ENCODE assay signal across 8 cellular contexts in the genomic region with DNA sequence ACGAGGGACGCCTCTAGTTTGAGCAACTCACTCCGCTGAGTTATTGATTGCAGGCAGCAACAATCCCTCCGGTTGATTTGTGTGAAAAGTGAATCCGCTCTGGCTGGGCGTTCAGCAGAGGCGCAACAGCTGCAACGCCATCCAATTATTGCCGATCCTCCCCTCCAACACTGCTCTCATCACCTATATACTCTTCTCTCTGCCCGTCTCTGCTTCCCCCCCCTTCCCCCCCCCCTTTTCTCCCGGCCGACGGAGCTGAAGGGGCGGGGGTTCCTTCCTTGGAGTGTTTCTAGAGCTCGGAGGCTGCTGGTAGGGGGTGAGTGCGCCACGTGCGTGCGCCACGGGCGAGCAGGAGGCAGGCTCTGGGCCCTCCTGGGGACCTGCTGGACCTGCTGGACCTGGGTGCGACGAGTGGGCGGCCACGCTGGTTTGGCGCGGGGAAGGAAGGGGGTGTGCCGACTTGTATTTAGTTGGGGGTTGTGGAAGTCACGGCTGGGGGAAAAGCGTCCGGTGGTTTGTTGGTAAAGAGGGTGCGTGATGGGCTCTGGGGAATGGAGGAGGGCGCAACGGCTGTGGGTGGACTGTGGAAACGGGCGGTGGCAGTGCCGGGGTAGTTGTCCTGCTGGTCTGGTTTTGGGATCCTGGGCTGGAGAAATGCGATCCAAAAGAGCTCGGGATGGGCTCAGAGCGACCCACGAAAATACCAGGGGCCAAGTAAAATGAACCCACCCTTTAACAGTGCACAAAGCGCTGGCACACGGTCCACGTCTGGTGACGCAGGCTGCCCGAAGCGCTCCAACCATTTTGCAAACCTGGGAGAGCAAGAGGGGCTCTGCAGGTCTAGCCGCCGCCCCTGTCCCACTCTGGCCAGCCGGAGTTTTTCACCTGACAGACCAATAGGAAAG. TPM values are rescaled to one million over a fixed set of nuclear protein-coding genes. Genes with fewer than 3 reads are reported as not detected.
DNase-seq lines count a peak whose midpoint lies in the region; TF ChIP-seq lines count a peak whose summit lies in the region.

No MANE protein-coding gene starts in this region.

- H3K4me1 ChIP-seq in HEK293 (ENCODE audit: control insufficient read depth, insufficient read depth, low read length) (no peaks in the 10 kb centered on the region), OCI-LY7 (ENCODE audit: insufficient read depth, low read length, poor library complexity, severe bottlenecking) (peaks cover 12% of the 10 kb centered on the region), endodermal cell (ENCODE audit: control insufficient read depth, insufficient read depth, low read length) (no peaks in the 10 kb centered on the region), mesodermal cell (ENCODE audit: control insufficient read depth, insufficient read depth, low read length, poor library complexity, severe bottlenecking) (no peaks in the 10 kb centered on the region)

- POLR2A ChIA-PET in HEK293 (lab: Yijun Ruan, JAX) (no interaction called here), OCI-LY7 (lab: Charles Lee) (interaction anchor here (0.6 to 1.3 kb wide), 6 partner anchors 9 to 1311 kb away, joined by 3 to 7 read pairs (median 4); no protein-coding TSS in a partner anchor)

- H3K27ac Mint-ChIP-seq in endodermal cell (no peak overlapping the region), type B pancreatic cell (peak overlapping the region; percentile 39)

- no TSS peak for BruUV-seq in OCI-LY7 (replicated peaks; lab: Mats Ljungman, UMichigan)

- intact Hi-C loops in OCI-LY7 (cut with micrococcal nuclease; ENCODE audit: unreplicated experiment), result no loop called here

- CTCF ChIA-PET in HEK293 (lab: Yijun Ruan, JAX), result interaction anchor here (1.2 kb wide), 1 partner anchor 9 kb away, joined by 3 read pairs; no protein-coding TSS in a partner anchor
- CTCF ChIA-PET in OCI-LY7 (lab: Charles Lee; ENCODE audit: unreplicated experiment), result interaction anchor here (0.6 kb wide), 2 partner anchors 69 to 1521 kb away, joined by 3 read pairs; no protein-coding TSS in a partner anchor

- H3K36me3 Mint-ChIP-seq in endodermal cell (ENCODE audit: low read depth), result no peaks in the 10 kb centered on the region
- H3K36me3 Mint-ChIP-seq in type B pancreatic cell, result no peaks in the 10 kb centered on the region

- no peaks in the 10 kb centered on the region for H3K9me3 Mint-ChIP-seq in endodermal cell
- no peaks in the 10 kb centered on the region for H3K9me3 Mint-ChIP-seq in type B pancreatic cell

- H3K4me1 Mint-ChIP-seq in endodermal cell (peaks cover 19% of the 10 kb centered on the region), type B pancreatic cell (ENCODE audit: unreplicated experiment) (no peaks in the 10 kb centered on the region)

- no peaks in the 10 kb centered on the region for H3K9me2 ChIP-seq in OCI-LY7 (ENCODE audit: insufficient read depth, low read length)

- H3K27ac ChIP-seq in HEK293 (ENCODE audit: extremely low read depth, low read depth, low read length), result no peak overlapping the region; the same call in 1 of the 2 replicates
- H3K27ac ChIP-seq in OCI-LY7 (ENCODE audit: low read depth, low read length, poor library complexity, severe bottlenecking), result no peak overlapping the region
- no peak overlapping the region for H3K27ac ChIP-seq in endodermal cell (ENCODE audit: low read depth, low read length)
- no peak overlapping the region for H3K27ac ChIP-seq in mesodermal cell (ENCODE audit: low read depth, low read length, severe bottlenecking)

- peaks cover 66% of the 10 kb centered on the region for H3K27me3 ChIP-seq in endodermal cell (ENCODE audit: control insufficient read depth, insufficient read depth, low read length, poor library complexity, severe bottlenecking)

- peaks cover 63% of the 10 kb centered on the region for H3K27me3 Mint-ChIP-seq in endodermal cell (ENCODE audit: insufficient read depth)
- peaks cover 66% of the 10 kb centered on the region for H3K27me3 Mint-ChIP-seq in type B pancreatic cell

- H3K9me3 ChIP-seq in HEK293 (ENCODE audit: control insufficient read depth, insufficient read depth, low read depth, low read length) (no peaks in the 10 kb centered on the region), OCI-LY7 (ENCODE audit: low read length) (no peaks in the 10 kb centered on the region), endodermal cell (ENCODE audit: control insufficient read depth, low read length) (no peaks in the 10 kb centered on the region), mesodermal cell (ENCODE audit: control insufficient read depth, low read length) (no peaks in the 10 kb centered on the region)

- H3K4me3 Mint-ChIP-seq in endodermal cell, result peak overlapping the region; percentile 76
- peak overlapping the region; percentile 88 for H3K4me3 Mint-ChIP-seq in type B pancreatic cell

- H3K36me3 ChIP-seq in HEK293 (ENCODE audit: control insufficient read depth in 2 of 2, insufficient read depth in 1 of 2, low read length in 2 of 2) (no peaks in the 10 kb centered on the region), OCI-LY7 (ENCODE audit: insufficient read depth, low read length) (no peaks in the 10 kb centered on the region), endodermal cell (ENCODE audit: control insufficient read depth, insufficient read depth, low read length) (no peaks in the 10 kb centered on the region), mesodermal cell (ENCODE audit: control insufficient read depth, insufficient read depth, low read length) (no peaks in the 10 kb centered on the region)

- H3K4me3 ChIP-seq in GM12875 (ENCODE audit: low read depth, low read length) (peak overlapping the region; percentile 84), HEK293 (ENCODE audit: low read depth, low read length) (no peak overlapping the region; the same call in 1 of the 2 replicates), OCI-LY7 (ENCODE audit: low read depth, low read length, poor library complexity, severe bottlenecking) (peak overlapping the region; percentile 57), endodermal cell (ENCODE audit: low read length) (peak overlapping the region; percentile 77), mesodermal cell (ENCODE audit: extremely low read depth, insufficient read depth, low read length, poor library complexity, severe bottlenecking) (peak overlapping the region; percentile 41)

- no peaks in the 10 kb centered on the region for H3K79me2 ChIP-seq in OCI-LY7 (ENCODE audit: insufficient read depth, low read depth, low read length)

- peak overlapping the region; percentile 73 for H3K4me2 ChIP-seq in OCI-LY7 (ENCODE audit: low read length)

- WGBS in endodermal cell (ENCODE audit: insufficient coverage in 1 of 2, insufficient read length in 1 of 2), 2 experiments, result 8 to 11% methylated on average over 7 to 46 of the region's 50 CpGs
- 4 to 8% methylated on average over 39 to 40 of the region's 50 CpGs for WGBS in mesodermal cell (ENCODE audit: insufficient coverage in 2 of 2), 2 experiments

- TF ChIP-seq CTCF in GM12875 (IDR thresholded peaks at IDR 0.05; ENCODE audit: borderline replicate concordance, insufficient read depth, low read depth, low read length) (no peak), HEK293 (tag by site-specific recombination; IDR thresholded peaks at IDR 0.05) (no peak), OCI-LY7 (conservative IDR thresholded peaks at IDR 0.05; ENCODE audit: low read length) (no peak), endodermal cell (conservative IDR thresholded peaks at IDR 0.05) (no peak), type B pancreatic cell (conservative IDR thresholded peaks at IDR 0.05) (no peak)

- 0 out of 2 replicates have a peak, but pooled peaks cover 6% of the 10 kb centered on the region for H4K20me1 ChIP-seq in OCI-LY7 (ENCODE audit: insufficient read depth, low read length)

- DNase-seq in OCI-LY7 (ENCODE audit: low spot score) (no peak), endodermal cell (peak; percentile 79), type B pancreatic cell (ENCODE audit: extremely low spot score, unreplicated experiment) (peak; percentile 70), kidney glomerular epithelial cell (lab: John Stamatoyannopoulos, UW) (no peak), NCI-H2196 treated with DMSO at 0.1 percent for 48 hours (lab: John Stamatoyannopoulos, UW; ENCODE audit: unreplicated experiment) (no peak)

- H3K9ac ChIP-seq in endodermal cell (ENCODE audit: extremely low read depth, low read length, poor library complexity, severe bottlenecking), result peak overlapping the region; percentile 13

- peak overlapping the region; percentile 47; the same call in 1 of the 2 replicates for H2AFZ ChIP-seq in OCI-LY7 (ENCODE audit: low read length)

TF ChIP-seq in HEK293, 187 proteins besides CTCF, POLR2A, EP300 and RAD21 (continues in another document):
- TF ChIP-seq ZNF335 (tag by site-specific recombination; conservative IDR thresholded peaks at IDR 0.05), result peak; percentile 73
- peak; percentile 40; the same call in 1 of the 2 replicates for TF ChIP-seq ZNF501 (tag by site-specific recombination; IDR thresholded peaks at IDR 0.05)
- peak; percentile 68 for TF ChIP-seq GLIS1 (tag by site-specific recombination; IDR thresholded peaks at IDR 0.05)
- TF ChIP-seq, protein P1, sequence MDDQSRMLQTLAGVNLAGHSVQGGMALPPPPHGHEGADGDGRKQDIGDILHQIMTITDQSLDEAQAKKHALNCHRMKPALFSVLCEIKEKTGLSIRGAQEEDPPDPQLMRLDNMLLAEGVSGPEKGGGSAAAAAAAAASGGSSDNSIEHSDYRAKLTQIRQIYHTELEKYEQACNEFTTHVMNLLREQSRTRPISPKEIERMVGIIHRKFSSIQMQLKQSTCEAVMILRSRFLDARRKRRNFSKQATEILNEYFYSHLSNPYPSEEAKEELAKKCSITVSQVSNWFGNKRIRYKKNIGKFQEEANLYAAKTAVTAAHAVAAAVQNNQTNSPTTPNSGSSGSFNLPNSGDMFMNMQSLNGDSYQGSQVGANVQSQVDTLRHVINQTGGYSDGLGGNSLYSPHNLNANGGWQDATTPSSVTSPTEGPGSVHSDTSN (CRISPR knock-in tag; IDR thresholded peaks at IDR 0.05), result no peak

RNA-seq across cellular contexts. Expression of a gene that starts 6.4 kb away (rescaled TPM):
- total RNA-seq in OCI-LY7 (2014; rRNA removed; shearing (Covaris generic)), result 5.5 and 9.5 TPM in 2 replicates
- total RNA-seq in OCI-LY7 (2022) (57.6 and 58.7 TPM in 2 replicates), endodermal cell (under 1 TPM; 0.64 to 0.86 TPM), type B pancreatic cell (ENCODE audit: low replicate concordance) (3.5 and 12.0 TPM in 2 replicates)
- 6.9 TPM for polyA plus RNA-seq in endodermal cell (2013, experiment 1 of 2)
- 6.1 TPM for polyA plus RNA-seq in endodermal cell (2013, experiment 2 of 2)
- polyA plus RNA-seq in mesodermal cell (2013, experiment 1 of 2), result 42.0 TPM
- polyA plus RNA-seq in mesodermal cell (2013, experiment 2 of 2), result 35.9 TPM

Comparison
In these comparisons a context has a peak if more than half of its experiments do, and no peak if none do; other contexts are left out.
1. DNase-seq: peak in endodermal cell (single experiment) and type B pancreatic cell (single experiment); none in OCI-LY7 (single experiment), kidney glomerular epithelial cell (single experiment) and NCI-H2196 treated with DMSO at 0.1 percent for 48 hours (single experiment).